In genomic region chr12:120276734-120277133, GRCh38 we compare ENCODE assay signal across 39 cellular contexts. TPM values are rescaled to one million over a fixed set of nuclear protein-coding genes. Genes with fewer than 3 reads are reported as not detected.
DNase-seq lines count a peak whose midpoint lies in the region; ATAC-seq and TF ChIP-seq lines count a peak whose summit lies in the region.
"Had no signal": no experiment of that assay in that cellular context is flagged by ENCODE, and none has a peak within 500 bp of the region (broad histone marks: within the 10 kb centered on the region; RNA-seq: fewer than 3 reads in every experiment).

No MANE protein-coding gene starts in this region.

- POLR2A ChIA-PET in Caco-2 (lab: Charles Lee) = interaction anchor here (1.6 kb wide), 1 partner anchor 14 kb away, joined by 6 read pairs; no protein-coding TSS in a partner anchor

- peak overlapping the region; percentile 85 for H3K27ac Mint-ChIP-seq in Caco-2 (ENCODE audit: unreplicated experiment)
- H3K27ac Mint-ChIP-seq: activated B cell treated with CpG ODN at 0.5 μM for 24 hours; activated CD4-positive, alpha-beta T cell treated with anti-CD3 and anti-CD28 coated beads, Interleukin-2, amount 10 ng/mL, durations not matched to agents 7 days and 5 days; activated naive CD8-positive, alpha-beta T cell; activated T-cell treated with anti-CD3 and anti-CD28 coated beads, Interleukin-2, amount 50 U/mL, for 24 hours; CD4-positive, alpha-beta T cell; naive thymus-derived CD8-positive, alpha-beta T cell; T-cell had no signal

- CTCF ChIA-PET in Caco-2 (lab: Charles Lee) = interaction anchor here (1.0 to 1.3 kb wide), 2 partner anchors 11 to 49 kb away, joined by 3 to 7 read pairs; partner anchors contain the start of gene PXN

- H3K27me3 ChIP-seq in Caco-2 (replicated peaks; ENCODE audit: control insufficient read depth, insufficient read depth, low read length) (no peaks in the 10 kb centered on the region), RWPE2 (ENCODE audit: insufficient read depth, poor library complexity, severe bottlenecking) (no peaks in the 10 kb centered on the region)
- H3K27me3 ChIP-seq: heart left ventricle had no signal

- peak; percentile 55 to 70 for DNase-seq in Caco-2
- DNase-seq in RWPE2 (ENCODE audit: low spot score) = no peak
- DNase-seq in epithelial cell of esophagus (ENCODE audit: low read depth) = peak; percentile 70
- DNase-seq in omental fat pad (ENCODE audit: low spot score) = no peak
- DNase-seq in NCI-H187 treated with DMSO at 0.1 percent for 48 hours (lab: John Stamatoyannopoulos, UW) = no peak
- DNase-seq in GM10266 (ENCODE audit: extremely low spot score) = no peak
- no peak for DNase-seq in NCI-H128 (lab: John Stamatoyannopoulos, UW; ENCODE audit: unreplicated experiment)
- DNase-seq: activated B cell treated with CpG ODN at 0.5 μM for 24 hours; activated CD4-positive, alpha-beta T cell treated with anti-CD3 and anti-CD28 coated beads, Interleukin-2, amount 10 ng/mL, durations not matched to agents 7 days and 5 days; activated effector memory CD4-positive, alpha-beta T cell treated with anti-CD3 and anti-CD28 coated beads, Interleukin-2, amount 50 U/mL, for 16 hours; activated T-cell treated with anti-CD3 and anti-CD28 coated beads, Interleukin-2, amount 50 U/mL, for 24 hours; aorta; caudate nucleus; CD4-positive, alpha-beta T cell; cortex of kidney; effector memory CD4-positive, alpha-beta T cell; foreskin melanocyte; heart left ventricle; lower lobe of right lung; naive thymus-derived CD8-positive, alpha-beta T cell; NCI-H1048; NCI-H1694 treated with DMSO at 0.1 percent for 48 hours; NCI-H2171; NCI-H510A; occipital lobe; stimulated activated naive CD8-positive, alpha-beta T cell treated with anti-CD3 and anti-CD28 coated beads, Interleukin-15, Interleukin-2, amounts not matched to agents 100 U/mL and 50 U/mL, for 24 hours; T-cell had no signal

- no peak overlapping the region for H3K4me3 Mint-ChIP-seq in Caco-2 (ENCODE audit: unreplicated experiment)
- H3K4me3 Mint-ChIP-seq: activated B cell treated with CpG ODN at 0.5 μM for 24 hours; activated CD4-positive, alpha-beta T cell treated with anti-CD3 and anti-CD28 coated beads, Interleukin-2, amount 10 ng/mL, durations not matched to agents 7 days and 5 days; activated naive CD8-positive, alpha-beta T cell; activated T-cell treated with anti-CD3 and anti-CD28 coated beads, Interleukin-2, amount 50 U/mL, for 24 hours; CD4-positive, alpha-beta T cell; naive thymus-derived CD8-positive, alpha-beta T cell; T-cell had no signal

- no TSS peak for BruUV-seq in Caco-2 (replicated peaks; lab: Mats Ljungman, UMichigan)

- H3K4me3 ChIP-seq in Caco-2 (ENCODE audit: low read depth, low read length) (no peak overlapping the region), RWPE2 (ENCODE audit: severe bottlenecking) (no peak overlapping the region), epithelial cell of esophagus (ENCODE audit: low read length) (no peak overlapping the region)
- H3K4me3 ChIP-seq: GM12878, HAP-1, heart left ventricle, lower lobe of right lung, skin epidermis had no signal

- H3K4me1 ChIP-seq in Caco-2 = peaks cover 18% of the 10 kb centered on the region
- no peaks in the 10 kb centered on the region for H3K4me1 ChIP-seq in RWPE2 (ENCODE audit: insufficient read depth, poor library complexity, severe bottlenecking)
- H3K4me1 ChIP-seq: HAP-1, heart left ventricle, lower lobe of right lung had no signal

- no peaks in the 10 kb centered on the region for H3K27me3 Mint-ChIP-seq in Caco-2 (ENCODE audit: insufficient read depth, unreplicated experiment)
- H3K27me3 Mint-ChIP-seq: activated naive CD8-positive, alpha-beta T cell; activated T-cell treated with anti-CD3 and anti-CD28 coated beads, Interleukin-2, amount 50 U/mL, for 24 hours; CD4-positive, alpha-beta T cell; naive thymus-derived CD8-positive, alpha-beta T cell; T-cell had no signal

- H3K36me3 ChIP-seq in Caco-2 (ENCODE audit: control insufficient read depth, insufficient read depth, low read length) (no peaks in the 10 kb centered on the region), RWPE2 (ENCODE audit: low read depth) (no peaks in the 10 kb centered on the region)
- H3K36me3 ChIP-seq: HAP-1, heart left ventricle, lower lobe of right lung had no signal

- H3K36me3 Mint-ChIP-seq in Caco-2 (ENCODE audit: insufficient read depth, unreplicated experiment) = peaks cover 10% of the 10 kb centered on the region
- H3K36me3 Mint-ChIP-seq: activated naive CD8-positive, alpha-beta T cell; naive thymus-derived CD8-positive, alpha-beta T cell; T-cell had no signal

- H3K9me3 Mint-ChIP-seq in Caco-2 (ENCODE audit: unreplicated experiment) = no peaks in the 10 kb centered on the region
- H3K9me3 Mint-ChIP-seq: activated B cell treated with CpG ODN at 0.5 μM for 24 hours; activated T-cell treated with anti-CD3 and anti-CD28 coated beads, Interleukin-2, amount 50 U/mL, for 24 hours; CD4-positive, alpha-beta T cell; naive thymus-derived CD8-positive, alpha-beta T cell; T-cell had no signal

- H3K9me3 ChIP-seq in Caco-2 (no peaks in the 10 kb centered on the region), RWPE2 (ENCODE audit: severe bottlenecking) (no peaks in the 10 kb centered on the region)
- H3K9me3 ChIP-seq: HAP-1, heart left ventricle, lower lobe of right lung had no signal

- intact Hi-C loops in Caco-2 (cut with micrococcal nuclease; ENCODE audit: unreplicated experiment) = no loop called here

- H3K4me1 Mint-ChIP-seq in Caco-2 (ENCODE audit: low read depth, unreplicated experiment) = peaks cover 13% of the 10 kb centered on the region
- H3K4me1 Mint-ChIP-seq: activated B cell treated with CpG ODN at 0.5 μM for 24 hours; activated CD4-positive, alpha-beta T cell treated with anti-CD3 and anti-CD28 coated beads, Interleukin-2, amount 10 ng/mL, durations not matched to agents 7 days and 5 days; naive thymus-derived CD8-positive, alpha-beta T cell; T-cell had no signal

- ATAC-seq in RWPE2 (ENCODE audit: low read depth) (0 out of 3 replicates have a peak, but pooled peaks have one; percentile 29), omental fat pad (ENCODE audit: low FRiP score) (peak; percentile 64), GM18517 (IDR thresholded peaks at IDR 0.05; ENCODE audit: unreplicated experiment) (no peak)
- ATAC-seq: GM12878; heart left ventricle; naive thymus-derived CD8-positive, alpha-beta T cell; stimulated activated naive CD8-positive, alpha-beta T cell treated with anti-CD3 and anti-CD28 coated beads, Interleukin-15, Interleukin-2, amounts not matched to agents 100 U/mL and 50 U/mL, for 24 hours; T-cell had no signal

- H3K27ac ChIP-seq in RWPE2 (ENCODE audit: poor library complexity, severe bottlenecking) = no peak overlapping the region
- H3K27ac ChIP-seq: heart left ventricle, lower lobe of right lung, RWPE1, skin epidermis had no signal

- no peak for TF ChIP-seq CTCF in Caco-2 (IDR thresholded peaks at IDR 0.05; ENCODE audit: insufficient read depth in 1 of 2, low read depth in 1 of 2, low read length in 1 of 2, severe bottlenecking in 1 of 2, unreplicated experiment in 1 of 2)
- TF ChIP-seq CTCF in RWPE2 (IDR thresholded peaks at IDR 0.05; ENCODE audit: poor library complexity, severe bottlenecking) = no peak
- TF ChIP-seq CTCF in epithelial cell of esophagus (IDR thresholded peaks at IDR 0.05; ENCODE audit: insufficient read depth, low read depth, low read length, missing control alignments) = no peak
- TF ChIP-seq CTCF in omental fat pad (IDR thresholded peaks at IDR 0.05) = no peak
- no peak for TF ChIP-seq CTCF in GM10266 (IDR thresholded peaks at IDR 0.05; ENCODE audit: control insufficient read depth, insufficient read depth, low read depth, missing control alignments)

RNA-seq across cellular contexts. Expression of gene PXN, which starts 11.2 kb away (rescaled TPM):
- total RNA-seq in Caco-2 (2022) (150 and 162 TPM in 2 replicates), omental fat pad (100 to 1,000 TPM in 1 of 4 donors, 10 to 100 TPM in 3; 40.0 to 151 (median 73.1) TPM)

RNA-seq across cellular contexts. Expression of gene RNU4-2, which starts 15.0 kb away (rescaled TPM):
- 3,944 and 3,946 TPM in 2 replicates for total RNA-seq in Caco-2 (2022)
- under 1 TPM; under 0.01 TPM for total RNA-seq in omental fat pad

RNA-seq across cellular contexts. Expression of gene RNU4-1, which starts 16.3 kb away (rescaled TPM):
- total RNA-seq in Caco-2 (2022) (3,380 and 3,645 TPM in 2 replicates), omental fat pad (under 1 TPM in 2 of 4 donors, not detected in 2; under 0.01 TPM)
- total RNA-seq: kidney epithelial cell had no signal

RNA-seq across cellular contexts. Expression of gene SIRT4, which starts 25.4 kb away (rescaled TPM):
- 2.1 and 3.6 TPM in 2 replicates for total RNA-seq in Caco-2 (2022)
- total RNA-seq in omental fat pad = 1 to 10 TPM in 3 of 4 donors, not detected in 1; 1.3 to 2.4 (median 1.4) TPM
- total RNA-seq: ureter had no signal

RNA-seq across cellular contexts. Expression of gene PLA2G1B, which starts 50.8 kb away (rescaled TPM):
- total RNA-seq in Caco-2 (2022) (not detected in 2 replicates), omental fat pad (not detected)
- total RNA-seq: A673; activated B cell treated with CpG ODN at 0.5 μM for 24 hours; activated CD4-positive, alpha-beta T cell treated with anti-CD3 and anti-CD28 coated beads, Interleukin-2, amount 10 ng/mL, durations not matched to agents 7 days and 5 days; CD4-positive, alpha-beta T cell; Daoy; epithelial cell of proximal tubule; GM12878; kidney epithelial cell; naive thymus-derived CD8-positive, alpha-beta T cell; occipital lobe; OCI-LY7; ureter had no signal

Comparison
In these comparisons a context has a peak if more than half of its experiments do, and no peak if none do; other contexts are left out.
1. DNase-seq: peak in Caco-2 (2 of 2) and epithelial cell of esophagus (single experiment); none in RWPE2 (single experiment), omental fat pad (single experiment), NCI-H187 treated with DMSO at 0.1 percent for 48 hours (single experiment), GM10266 (single experiment) and NCI-H128 (single experiment).
2. RNA of gene RNU4-2, which starts 15.0 kb away (total RNA-seq): 3,944 to 3,946 TPM in Caco-2; under 0.01 TPM in omental fat pad; every median in the first group is over 1,000 times any median in the second.
3. RNA of gene RNU4-1, which starts 16.3 kb away (total RNA-seq): 3,380 to 3,645 TPM in Caco-2; under 0.01 TPM in omental fat pad; every median in the first group is over 1,000 times any median in the second.